Comparison of ENCODE assay signal across 8 cellular contexts in genomic region chr12:120193286-120193685, GRCh38. TPM values are rescaled to one million over a fixed set of nuclear protein-coding genes. Genes with fewer than 3 reads are reported as not detected.
A peak's percentile ranks its signal among the peaks of the same experiment; 100 is the strongest.
DNase-seq lines count a peak whose midpoint lies in the region; ATAC-seq and TF ChIP-seq lines count a peak whose summit lies in the region.
"Not testable (repeated sequence)": the region's sequence is repeated elsewhere in the genome, so short reads cannot be mapped to it uniquely, and the experiment has no call there.

No MANE protein-coding gene starts in this region.

- H3K9ac ChIP-seq in HUES64 (ENCODE audit: low read depth, low read length) (peak overlapping the region; percentile 91; the same call in 1 of the 2 replicates), SK-N-SH (peak overlapping the region; percentile 92; the same call in 1 of the 2 replicates), iPS-18a (ENCODE audit: low read length) (peak overlapping the region; percentile 93)
- H3K9ac ChIP-seq in neural cell (ENCODE audit: low read length): not testable (repeated sequence)

- ATAC-seq in CD4-positive, alpha-beta T cell (ENCODE audit: poor library complexity): not testable (repeated sequence)

- peaks cover 99% of the 10 kb centered on the region for H3K79me2 ChIP-seq in SK-N-SH (ENCODE audit: insufficient read depth)
- peaks cover 18% of the 10 kb centered on the region for H3K79me2 ChIP-seq in neural cell (replicated peaks; ENCODE audit: insufficient read depth, low read length)

- peaks cover 69% of the 10 kb centered on the region for H3K36me3 Mint-ChIP-seq in CD4-positive, alpha-beta T cell (ENCODE audit: low read depth)
- peaks cover 32% of the 10 kb centered on the region for H3K36me3 Mint-ChIP-seq in activated naive CD4-positive, alpha-beta T cell treated with anti-CD3 and anti-CD28 coated beads, Interleukin-2, amount 10 ng/mL, durations not matched to agents 7 days and 5 days
- peaks cover 60% of the 10 kb centered on the region for H3K36me3 Mint-ChIP-seq in stimulated activated naive CD8-positive, alpha-beta T cell treated with anti-CD3 and anti-CD28 coated beads, Interleukin-15, Interleukin-2, amounts not matched to agents 100 ng/mL and 50 ng/mL, for 24 hours (ENCODE audit: low read depth)

- H3K27me3 ChIP-seq in CD4-positive, alpha-beta T cell (ENCODE audit: control insufficient read depth, insufficient read depth, low read length); HUES64 (ENCODE audit: insufficient read depth, low read length); SK-N-SH (ENCODE audit: insufficient read depth); ectodermal cell (ENCODE audit: control insufficient read depth, insufficient read depth, low read length, poor library complexity, severe bottlenecking); iPS-18a (ENCODE audit: control insufficient read depth, insufficient read depth, low read length); neural cell (ENCODE audit: insufficient read depth, low read depth, low read length): not testable (repeated sequence)

- not testable (repeated sequence) for H3K9me2 ChIP-seq in SK-N-SH; neural cell (ENCODE audit: insufficient read depth, low read length)

- H4K20me1 ChIP-seq in SK-N-SH (ENCODE audit: insufficient read depth): peaks cover 24% of the 10 kb centered on the region
- not testable (repeated sequence) for H4K20me1 ChIP-seq in neural cell (ENCODE audit: insufficient read depth)

- POLR2A ChIA-PET in CD4-positive, alpha-beta T cell (lab: Charles Lee): interaction anchor here (0.9 to 2.0 kb wide), 3 partner anchors 8 to 98 kb away, joined by 3 to 10 read pairs (median 7); partner anchors contain the start of genes RNU4-2 and RPLP0
- POLR2A ChIA-PET in SK-N-SH (lab: Yijun Ruan, JAX): not testable (repeated sequence)

- WGBS in HUES64: 94% methylated on average over 8 of the region's 8 CpGs
- 67% methylated on average over 8 of the region's 8 CpGs for WGBS in SK-N-SH (ENCODE audit: low lambda C conversion rate)
- WGBS in ectodermal cell, 2 experiments: 91 to 92% methylated on average over 8 of the region's 8 CpGs

- CTCF ChIA-PET in CD4-positive, alpha-beta T cell (lab: Charles Lee); activated naive CD4-positive, alpha-beta T cell treated with anti-CD3 and anti-CD28 coated beads, Interleukin-2, amount 10 ng/mL, durations not matched to agents 7 days and 5 days (lab: Charles Lee): not testable (repeated sequence)
- CTCF ChIA-PET in SK-N-SH (lab: Yijun Ruan, JAX): interaction anchor here (1.8 kb wide), 1 partner anchor 73 kb away, joined by 4 read pairs; the partner anchor contains the start of gene PXN

- not testable (repeated sequence) for TF ChIP-seq RAD21 in SK-N-SH (IDR thresholded peaks at IDR 0.05; ENCODE audit: low read length); neural cell (conservative IDR thresholded peaks at IDR 0.05)

- intact Hi-C loops in CD4-positive, alpha-beta T cell (cut with DNase I, micrococcal nuclease): loop anchor here in 1 of 2 experiments (5.0 to 10.0 kb wide), 4 partner anchors 76 to 492 kb away; partner anchors contain the start of genes BICDL1, MLEC, RAB35 and SRSF9

- peaks cover 38% of the 10 kb centered on the region for H3F3A ChIP-seq in SK-N-SH (replicated peaks; ENCODE audit: insufficient read depth)
- H3F3A ChIP-seq in neural cell (ENCODE audit: insufficient read depth, low read length, poor library complexity, severe bottlenecking): not testable (repeated sequence)

- peaks cover 31% of the 10 kb centered on the region for H3K4me1 Mint-ChIP-seq in CD4-positive, alpha-beta T cell (ENCODE audit: low read depth)
- H3K4me1 Mint-ChIP-seq in activated naive CD4-positive, alpha-beta T cell treated with anti-CD3 and anti-CD28 coated beads, Interleukin-2, amount 10 ng/mL, durations not matched to agents 7 days and 5 days: peaks cover 50% of the 10 kb centered on the region
- H3K4me1 Mint-ChIP-seq in stimulated activated naive CD8-positive, alpha-beta T cell treated with anti-CD3 and anti-CD28 coated beads, Interleukin-15, Interleukin-2, amounts not matched to agents 100 ng/mL and 50 ng/mL, for 24 hours (ENCODE audit: low read depth): peaks cover 54% of the 10 kb centered on the region

- H3K9me3 Mint-ChIP-seq in CD4-positive, alpha-beta T cell; activated naive CD4-positive, alpha-beta T cell treated with anti-CD3 and anti-CD28 coated beads, Interleukin-2, amount 10 ng/mL, durations not matched to agents 7 days and 5 days; stimulated activated naive CD8-positive, alpha-beta T cell treated with anti-CD3 and anti-CD28 coated beads, Interleukin-15, Interleukin-2, amounts not matched to agents 100 ng/mL and 50 ng/mL, for 24 hours: not testable (repeated sequence)

- H3K36me3 ChIP-seq in HUES64 (ENCODE audit: insufficient read depth, low read length) (peaks cover 63% of the 10 kb centered on the region), SK-N-SH (replicated peaks in 1 of 2; ENCODE audit: control insufficient read depth in 1 of 2, insufficient read depth in 2 of 2, low read length in 1 of 2) (peaks cover 48 to 51% of the 10 kb centered on the region in 2 experiments), ectodermal cell (ENCODE audit: control insufficient read depth, insufficient read depth, low read length) (peaks cover 33% of the 10 kb centered on the region), iPS-18a (ENCODE audit: control insufficient read depth, low read depth, low read length) (peaks cover 46% of the 10 kb centered on the region)
- not testable (repeated sequence) for H3K36me3 ChIP-seq in neural cell (ENCODE audit: insufficient read depth, low read length)

- not testable (repeated sequence) for DNase-seq in CD4-positive, alpha-beta T cell; SK-N-SH; activated naive CD4-positive, alpha-beta T cell treated with anti-CD3 and anti-CD28 coated beads, Interleukin-2, amount 10 ng/mL, durations not matched to agents 7 days and 5 days

- H3K27ac Mint-ChIP-seq in CD4-positive, alpha-beta T cell: peak overlapping the region; percentile 84
- peak overlapping the region; percentile 86 for H3K27ac Mint-ChIP-seq in activated naive CD4-positive, alpha-beta T cell treated with anti-CD3 and anti-CD28 coated beads, Interleukin-2, amount 10 ng/mL, durations not matched to agents 7 days and 5 days
- peak overlapping the region; percentile 94 for H3K27ac Mint-ChIP-seq in stimulated activated naive CD8-positive, alpha-beta T cell treated with anti-CD3 and anti-CD28 coated beads, Interleukin-15, Interleukin-2, amounts not matched to agents 100 ng/mL and 50 ng/mL, for 24 hours

- peak overlapping the region; percentile 83 for H3K4me2 ChIP-seq in SK-N-SH
- H3K4me2 ChIP-seq in neural cell (ENCODE audit: low read length): peak overlapping the region; percentile 67

- not testable (repeated sequence) for H3K4me1 ChIP-seq in HUES64 (ENCODE audit: insufficient read depth, low read length); ectodermal cell (ENCODE audit: control insufficient read depth, insufficient read depth, low read length); iPS-18a (ENCODE audit: control insufficient read depth, low read depth, low read length)
- peaks cover 9 to 20% of the 10 kb centered on the region in 2 experiments for H3K4me1 ChIP-seq in SK-N-SH (ENCODE audit: control insufficient read depth in 1 of 2, insufficient read depth in 2 of 2, low read depth in 1 of 2, low read length in 1 of 2)

- H3K9me3 ChIP-seq in CD4-positive, alpha-beta T cell (ENCODE audit: control insufficient read depth, low read length); HUES64 (ENCODE audit: insufficient read depth, low read depth, low read length); SK-N-SH; ectodermal cell (ENCODE audit: control insufficient read depth, low read length); iPS-18a (ENCODE audit: control insufficient read depth, low read depth, low read length); neural cell (ENCODE audit: low read length): not testable (repeated sequence)

- H3K27ac ChIP-seq in CD4-positive, alpha-beta T cell (ENCODE audit: low read depth, low read length); HUES64 (ENCODE audit: low read depth, low read length); SK-N-SH (ENCODE audit: low read depth in 2 of 2, low read length in 1 of 2); ectodermal cell (ENCODE audit: insufficient read depth, low read depth, low read length, poor library complexity, severe bottlenecking); iPS-18a (ENCODE audit: low read length); neural cell (ENCODE audit: low read length): not testable (repeated sequence)

- H2AFZ ChIP-seq in SK-N-SH (ENCODE audit: low read depth); neural cell (ENCODE audit: low read depth, low read length): not testable (repeated sequence)

- TF ChIP-seq EP300 in SK-N-SH (IDR thresholded peaks at IDR 0.05; ENCODE audit: borderline replicate concordance in 1 of 2, low read depth in 1 of 2, low read length in 1 of 2); neural cell (conservative IDR thresholded peaks at IDR 0.05; ENCODE audit: poor library complexity, severe bottlenecking): not testable (repeated sequence)

- H3K27me3 Mint-ChIP-seq in CD4-positive, alpha-beta T cell; activated naive CD4-positive, alpha-beta T cell treated with anti-CD3 and anti-CD28 coated beads, Interleukin-2, amount 10 ng/mL, durations not matched to agents 7 days and 5 days; stimulated activated naive CD8-positive, alpha-beta T cell treated with anti-CD3 and anti-CD28 coated beads, Interleukin-15, Interleukin-2, amounts not matched to agents 100 ng/mL and 50 ng/mL, for 24 hours: not testable (repeated sequence)

- TF ChIP-seq CTCF in CD4-positive, alpha-beta T cell (IDR thresholded peaks at IDR 0.05); SK-N-SH (IDR thresholded peaks at IDR 0.05); neural cell (IDR thresholded peaks at IDR 0.05; ENCODE audit: poor library complexity, severe bottlenecking): not testable (repeated sequence)

- H3K4me3 ChIP-seq in HUES64 (ENCODE audit: low read length) (peak overlapping the region; percentile 90), SK-N-SH (ENCODE audit: low read depth in 2 of 2, low read length in 1 of 2) (peak overlapping the region; percentile 67 to 88), ectodermal cell (ENCODE audit: insufficient read depth, low read depth, low read length) (peak overlapping the region; percentile 92), iPS-18a (ENCODE audit: low read length) (peak overlapping the region; percentile 96), neural cell (ENCODE audit: low read length) (peak overlapping the region; percentile 90)

- H3K4me3 Mint-ChIP-seq in CD4-positive, alpha-beta T cell: peak overlapping the region; percentile 95
- peak overlapping the region; percentile 82 for H3K4me3 Mint-ChIP-seq in activated naive CD4-positive, alpha-beta T cell treated with anti-CD3 and anti-CD28 coated beads, Interleukin-2, amount 10 ng/mL, durations not matched to agents 7 days and 5 days
- H3K4me3 Mint-ChIP-seq in stimulated activated naive CD8-positive, alpha-beta T cell treated with anti-CD3 and anti-CD28 coated beads, Interleukin-15, Interleukin-2, amounts not matched to agents 100 ng/mL and 50 ng/mL, for 24 hours: peak overlapping the region; percentile 91

RNA-seq across cellular contexts. Expression of gene GCN1, which starts 1.2 kb away (rescaled TPM):
- total RNA-seq in CD4-positive, alpha-beta T cell: 100 to 1,000 TPM; 121 to 128 TPM
- polyA plus RNA-seq in HUES64 (2013, experiment 1 of 2): 47.5 TPM
- 48.9 TPM for polyA plus RNA-seq in HUES64 (2013, experiment 2 of 2)
- 41.2 and 54.4 TPM in 2 replicates for polyA plus RNA-seq in SK-N-SH (2012; rRNA removed)
- 17.0 and 20.0 TPM in 2 replicates for polyA plus RNA-seq in SK-N-SH (2012; cell fraction: cytosol; rRNA removed)
- 224 and 236 TPM in 2 replicates for polyA plus RNA-seq in SK-N-SH (2012; cell fraction: nucleus; rRNA removed)
- 65.4 TPM for polyA plus RNA-seq in ectodermal cell (2013, experiment 1 of 4)
- polyA plus RNA-seq in ectodermal cell (2013, experiment 2 of 4): 79.8 TPM
- 55.4 TPM for polyA plus RNA-seq in ectodermal cell (2013, experiment 3 of 4)
- 59.0 TPM for polyA plus RNA-seq in ectodermal cell (2013, experiment 4 of 4)
- 21.5 and 27.4 TPM in 2 replicates for polyA plus RNA-seq in neural cell
- 53.1 and 99.2 TPM in 2 replicates for polyA minus RNA-seq in neural cell

RNA-seq across cellular contexts. Expression of gene RPLP0, which starts 7.6 kb away (rescaled TPM):
- 1,000 to 10,000 TPM; 1,997 to 2,075 TPM for total RNA-seq in CD4-positive, alpha-beta T cell
- 3,198 TPM for polyA plus RNA-seq in HUES64 (2013, experiment 1 of 2)
- polyA plus RNA-seq in HUES64 (2013, experiment 2 of 2): 3,274 TPM
- 5,975 and 6,606 TPM in 2 replicates for polyA plus RNA-seq in SK-N-SH (2012; rRNA removed)
- polyA plus RNA-seq in SK-N-SH (2012; cell fraction: cytosol; rRNA removed): 4,575 and 6,412 TPM in 2 replicates
- polyA plus RNA-seq in SK-N-SH (2012; cell fraction: nucleus; rRNA removed): 2,397 and 2,614 TPM in 2 replicates
- 4,068 TPM for polyA plus RNA-seq in ectodermal cell (2013, experiment 1 of 4)
- polyA plus RNA-seq in ectodermal cell (2013, experiment 2 of 4): 4,116 TPM
- 4,018 TPM for polyA plus RNA-seq in ectodermal cell (2013, experiment 3 of 4)
- polyA plus RNA-seq in ectodermal cell (2013, experiment 4 of 4): 4,356 TPM
- 1,914 and 2,229 TPM in 2 replicates for polyA plus RNA-seq in neural cell
- polyA minus RNA-seq in neural cell: 1,127 and 1,160 TPM in 2 replicates
